Comparison of ENCODE assay signal across 15 cellular contexts in genomic region chr6:54722328-54722727, GRCh38.
"Had no signal": no experiment of that assay in that cellular context is flagged by ENCODE, and none has a peak within 500 bp of the region (broad histone marks: within the 10 kb centered on the region; RNA-seq: fewer than 3 reads in every experiment).

No MANE protein-coding gene starts in this region.

- H3K36me3 ChIP-seq: cardiac muscle cell, esophagus muscularis mucosa, heart left ventricle, neural progenitor cell had no signal

- H3K9me3 ChIP-seq: esophagus muscularis mucosa, heart left ventricle had no signal

- H3K4me2 ChIP-seq: neural progenitor cell had no signal

- ATAC-seq: activated CD8-positive, alpha-beta T cell treated with anti-CD3 and anti-CD28 coated beads, Interleukin-2, amount 10 ng/mL, durations not matched to agents 7 days and 5 days; activated T-cell treated with anti-CD3 and anti-CD28 coated beads, Interleukin-2, amount 50 U/mL, for 72 hours; heart left ventricle; WTC11 had no signal

- DNase-seq: activated CD4-positive, alpha-beta T cell treated with anti-CD3 and anti-CD28 coated beads for 48 hours; activated CD8-positive, alpha-beta memory T cell treated with anti-CD3 and anti-CD28 coated beads, Interleukin-2, amount 50 U/mL, for 4 hours; activated CD8-positive, alpha-beta T cell treated with anti-CD3 and anti-CD28 coated beads, Interleukin-2, amount 10 ng/mL, durations not matched to agents 7 days and 5 days; activated gamma-delta T cell; activated T-cell treated with anti-CD3 and anti-CD28 coated beads, Interleukin-2, amount 50 U/mL, for 72 hours; dorsolateral prefrontal cortex; endodermal cell; heart left ventricle; stimulated activated CD4-positive, alpha-beta T cell treated with anti-CD3 and anti-CD28 coated beads, Interleukin-2, amount 100 ng/mL, for 24 hours; T-helper 2 cell had no signal

- H2AFZ ChIP-seq: neural progenitor cell had no signal

- H3K27ac ChIP-seq: cardiac muscle cell, dorsolateral prefrontal cortex, esophagus muscularis mucosa, heart left ventricle, neural progenitor cell had no signal

- H3K9ac ChIP-seq: neural progenitor cell had no signal

- H3K4me1 ChIP-seq: esophagus muscularis mucosa, heart left ventricle had no signal

- H3K4me3 ChIP-seq: cardiac muscle cell, dorsolateral prefrontal cortex, esophagus muscularis mucosa, heart left ventricle, lung, neural progenitor cell had no signal

- H3K27me3 ChIP-seq: cardiac muscle cell, dorsolateral prefrontal cortex, esophagus muscularis mucosa, heart left ventricle, neural progenitor cell had no signal
